ENCODE assay signal across 40 cellular contexts in genomic region chr7:51630933-51631332, GRCh38.
"Had no signal": no experiment of that assay in that cellular context is flagged by ENCODE, and none has a peak within 500 bp of the region (broad histone marks: within the 10 kb centered on the region; RNA-seq: fewer than 3 reads in every experiment).

No MANE protein-coding gene starts in this region.

- H3K36me3 Mint-ChIP-seq: activated CD8-positive, alpha-beta memory T cell treated with anti-CD3 and anti-CD28 coated beads, Interleukin-2, amount 10 ng/mL, durations not matched to agents 7 days and 5 days; activated naive CD4-positive, alpha-beta T cell treated with anti-CD3 and anti-CD28 coated beads, Interleukin-2, amount 10 ng/mL, durations not matched to agents 7 days and 5 days; activated naive CD4-positive, alpha-beta T cell treated with anti-CD3 and anti-CD28 coated beads, Interleukin-2, amount 50 U/mL, for 24 hours; activated naive CD8-positive, alpha-beta T cell; activated naive CD8-positive, alpha-beta T cell treated with anti-CD3 and anti-CD28 coated beads, Interleukin-2, amount 10 ng/mL, durations not matched to agents 7 days and 5 days; brain; WTC11 had no signal

- H3K27ac Mint-ChIP-seq: activated CD4-positive, alpha-beta memory T cell treated with anti-CD3 and anti-CD28 coated beads, Interleukin-2, amount 10 ng/mL, durations not matched to agents 7 days and 5 days; activated CD4-positive, alpha-beta T cell treated with anti-CD3 and anti-CD28 coated beads for 36 hours; activated CD8-positive, alpha-beta memory T cell treated with anti-CD3 and anti-CD28 coated beads, Interleukin-2, amount 10 ng/mL, durations not matched to agents 7 days and 5 days; activated CD8-positive, alpha-beta T cell treated with anti-CD3 and anti-CD28 coated beads, Interleukin-2, amount 10 ng/mL, durations not matched to agents 7 days and 5 days; activated naive CD4-positive, alpha-beta T cell treated with anti-CD3 and anti-CD28 coated beads, Interleukin-2, amount 10 ng/mL, durations not matched to agents 7 days and 5 days; activated naive CD4-positive, alpha-beta T cell treated with anti-CD3 and anti-CD28 coated beads, Interleukin-2, amount 50 U/mL, for 24 hours; activated naive CD8-positive, alpha-beta T cell; activated naive CD8-positive, alpha-beta T cell treated with anti-CD3 and anti-CD28 coated beads, Interleukin-2, amount 10 ng/mL, durations not matched to agents 7 days and 5 days; activated naive CD8-positive, alpha-beta T cell treated with anti-CD3 and anti-CD28 coated beads, Interleukin-2, amount 50 U/mL, for 24 hours; activated T-cell treated with anti-CD3 and anti-CD28 coated beads, Interleukin-2, amount 50 U/mL, for 24 hours; activated T-helper 2 cell treated with anti-CD3 and anti-CD28 coated beads, Interferon-gamma antibody, Interleukin-2, Interleukin-4, amounts not matched to agents 10 μg/mL and 5 μg/mL and 100 μg/mL, durations not matched to agents 14 hours and 24 hours and 36 hours; brain; T-helper 1 cell treated with Interleukin-12 subunit alpha and Interleukin-12 subunit beta and Interleukin-4 antibody, amounts not matched to agents 30 μg/mL and 1 μg/mL, for 36 hours; T-helper 2 cell treated with Interferon-gamma antibody and Interleukin-4, amounts not matched to agents 5 μg/mL and 100 μg/mL, for 36 hours; WTC11 had no signal

- H3K4me1 ChIP-seq: ascending aorta had no signal

- ATAC-seq: activated CD4-positive, alpha-beta T cell treated with anti-CD3 and anti-CD28 coated beads for 36 hours; activated CD4-positive, CD25-positive, alpha-beta regulatory T cell treated with anti-CD3 and anti-CD28 coated beads, Interleukin-2, amount 50 U/mL, for 24 hours; activated CD8-positive, alpha-beta memory T cell treated with anti-CD3 and anti-CD28 coated beads, Interleukin-2, amount 10 ng/mL, durations not matched to agents 7 days and 5 days; activated CD8-positive, alpha-beta T cell treated with anti-CD3 and anti-CD28 coated beads, Interleukin-2, amount 10 ng/mL, durations not matched to agents 7 days and 5 days; activated naive CD8-positive, alpha-beta T cell treated with anti-CD3 and anti-CD28 coated beads, Interleukin-2, amount 50 U/mL, for 24 hours; WTC11 had no signal

- H3K36me3 ChIP-seq: ascending aorta, cardiac muscle cell, WERI-Rb-1 had no signal

- H3K4me1 Mint-ChIP-seq: activated CD4-positive, alpha-beta memory T cell treated with anti-CD3 and anti-CD28 coated beads, Interleukin-2, amount 10 ng/mL, durations not matched to agents 7 days and 5 days; activated CD4-positive, alpha-beta T cell treated with anti-CD3 and anti-CD28 coated beads for 36 hours; activated CD8-positive, alpha-beta memory T cell treated with anti-CD3 and anti-CD28 coated beads, Interleukin-2, amount 10 ng/mL, durations not matched to agents 7 days and 5 days; activated naive CD4-positive, alpha-beta T cell treated with anti-CD3 and anti-CD28 coated beads, Interleukin-2, amount 10 ng/mL, durations not matched to agents 7 days and 5 days; activated naive CD4-positive, alpha-beta T cell treated with anti-CD3 and anti-CD28 coated beads, Interleukin-2, amount 50 U/mL, for 24 hours; activated naive CD8-positive, alpha-beta T cell treated with anti-CD3 and anti-CD28 coated beads, Interleukin-2, amount 10 ng/mL, durations not matched to agents 7 days and 5 days; activated naive CD8-positive, alpha-beta T cell treated with anti-CD3 and anti-CD28 coated beads, Interleukin-2, amount 50 U/mL, for 24 hours; central memory CD8-positive, alpha-beta T cell had no signal

- FAIRE-seq: bronchial epithelial cell, TTC549 had no signal

- H3K27me3 Mint-ChIP-seq: activated CD4-positive, alpha-beta memory T cell treated with anti-CD3 and anti-CD28 coated beads, Interleukin-2, amount 10 ng/mL, durations not matched to agents 7 days and 5 days; activated CD4-positive, alpha-beta T cell treated with anti-CD3 and anti-CD28 coated beads for 36 hours; activated CD8-positive, alpha-beta memory T cell treated with anti-CD3 and anti-CD28 coated beads, Interleukin-2, amount 10 ng/mL, durations not matched to agents 7 days and 5 days; activated naive CD4-positive, alpha-beta T cell treated with anti-CD3 and anti-CD28 coated beads, Interleukin-2, amount 10 ng/mL, durations not matched to agents 7 days and 5 days; activated naive CD4-positive, alpha-beta T cell treated with anti-CD3 and anti-CD28 coated beads, Interleukin-2, amount 50 U/mL, for 24 hours; activated naive CD8-positive, alpha-beta T cell; activated naive CD8-positive, alpha-beta T cell treated with anti-CD3 and anti-CD28 coated beads, Interleukin-2, amount 10 ng/mL, durations not matched to agents 7 days and 5 days; activated naive CD8-positive, alpha-beta T cell treated with anti-CD3 and anti-CD28 coated beads, Interleukin-2, amount 50 U/mL, for 24 hours; activated T-cell treated with anti-CD3 and anti-CD28 coated beads, Interleukin-2, amount 50 U/mL, for 24 hours; central memory CD8-positive, alpha-beta T cell had no signal

- H3K4me3 Mint-ChIP-seq: activated CD4-positive, alpha-beta memory T cell treated with anti-CD3 and anti-CD28 coated beads, Interleukin-2, amount 10 ng/mL, durations not matched to agents 7 days and 5 days; activated CD4-positive, alpha-beta T cell treated with anti-CD3 and anti-CD28 coated beads for 36 hours; activated CD8-positive, alpha-beta memory T cell treated with anti-CD3 and anti-CD28 coated beads, Interleukin-2, amount 10 ng/mL, durations not matched to agents 7 days and 5 days; activated CD8-positive, alpha-beta T cell treated with anti-CD3 and anti-CD28 coated beads, Interleukin-2, amount 10 ng/mL, durations not matched to agents 7 days and 5 days; activated naive CD4-positive, alpha-beta T cell treated with anti-CD3 and anti-CD28 coated beads, Interleukin-2, amount 10 ng/mL, durations not matched to agents 7 days and 5 days; activated naive CD4-positive, alpha-beta T cell treated with anti-CD3 and anti-CD28 coated beads, Interleukin-2, amount 50 U/mL, for 24 hours; activated naive CD8-positive, alpha-beta T cell; activated naive CD8-positive, alpha-beta T cell treated with anti-CD3 and anti-CD28 coated beads, Interleukin-2, amount 10 ng/mL, durations not matched to agents 7 days and 5 days; activated naive CD8-positive, alpha-beta T cell treated with anti-CD3 and anti-CD28 coated beads, Interleukin-2, amount 50 U/mL, for 24 hours; activated T-cell treated with anti-CD3 and anti-CD28 coated beads, Interleukin-2, amount 50 U/mL, for 24 hours; brain; central memory CD8-positive, alpha-beta T cell; T-helper 1 cell treated with Interleukin-12 subunit alpha and Interleukin-12 subunit beta and Interleukin-4 antibody, amounts not matched to agents 30 μg/mL and 1 μg/mL, for 36 hours; T-helper 2 cell treated with Interferon-gamma antibody and Interleukin-4, amounts not matched to agents 5 μg/mL and 100 μg/mL, for 36 hours; WTC11 had no signal

- H3K4me3 ChIP-seq: ascending aorta, cardiac muscle cell had no signal

- DNase-seq: activated CD4-positive, alpha-beta memory T cell treated with anti-CD3 and anti-CD28 coated beads, Interleukin-2, amount 10 ng/mL, durations not matched to agents 7 days and 5 days; activated CD4-positive, alpha-beta T cell treated with anti-CD3 and anti-CD28 coated beads for 1 hour; activated CD4-positive, alpha-beta T cell treated with anti-CD3 and anti-CD28 coated beads for 36 hours; activated CD4-positive, alpha-beta T cell treated with anti-CD3 and anti-CD28 coated beads for 48 hours; activated CD4-positive, alpha-beta T cell treated with anti-CD3 and anti-CD28 coated beads, Interleukin-2, amount 50 U/mL, for 1 hour; activated CD4-positive, alpha-beta T cell treated with anti-CD3 and anti-CD28 coated beads, Interleukin-2, amount 50 U/mL, for 48 hours; activated CD4-positive, CD25-positive, alpha-beta regulatory T cell; activated CD8-positive, alpha-beta memory T cell treated with anti-CD3 and anti-CD28 coated beads for 24 hours; activated CD8-positive, alpha-beta memory T cell treated with anti-CD3 and anti-CD28 coated beads, Interleukin-2, amount 10 ng/mL, durations not matched to agents 7 days and 5 days; activated CD8-positive, alpha-beta memory T cell treated with anti-CD3 and anti-CD28 coated beads, Interleukin-2, amount 50 U/mL, for 48 hours; activated CD8-positive, alpha-beta T cell treated with anti-CD3 and anti-CD28 coated beads, Interleukin-2, amount 10 ng/mL, durations not matched to agents 7 days and 5 days; activated effector memory CD4-positive, alpha-beta T cell treated with Interleukin-2 at 50 U/mL for 16 hours; activated gamma-delta T cell; activated naive CD4-positive, alpha-beta T cell treated with anti-CD3 and anti-CD28 coated beads, Interleukin-2, amount 10 ng/mL, durations not matched to agents 7 days and 5 days; activated naive CD4-positive, alpha-beta T cell treated with Interleukin-2 at 50 U/mL for 16 hours; activated naive CD8-positive, alpha-beta T cell treated with anti-CD3 and anti-CD28 coated beads, Interleukin-2, amount 10 ng/mL, durations not matched to agents 7 days and 5 days; activated naive CD8-positive, alpha-beta T cell treated with anti-CD3 and anti-CD28 coated beads, Interleukin-2, amount 50 U/mL, for 24 hours; activated T-cell treated with anti-CD3 and anti-CD28 coated beads, Interleukin-2, amount 50 U/mL, for 24 hours; activated T-cell treated with anti-CD3 and anti-CD28 coated beads, Interleukin-2, amount 50 U/mL, for 48 hours; amygdala; anterior cingulate cortex; caudate nucleus; cerebellar nuclear complex; T-helper 1 cell; T-helper 2 cell; T-helper 9 cell; WERI-Rb-1 had no signal

- H3K27ac ChIP-seq: ascending aorta, cardiac muscle cell, WERI-Rb-1 had no signal

- H3K27me3 ChIP-seq: ascending aorta, cardiac muscle cell had no signal

- H3K9me3 ChIP-seq: ascending aorta had no signal

- H3K9me3 Mint-ChIP-seq: activated naive CD4-positive, alpha-beta T cell treated with anti-CD3 and anti-CD28 coated beads, Interleukin-2, amount 50 U/mL, for 24 hours had no signal
